In genomic region chr1:38991638-38992449, GRCh38 we compare ENCODE assay signal across 7 cellular contexts. TPM values are rescaled to one million over a fixed set of nuclear protein-coding genes. Genes with fewer than 3 reads are reported as not detected.
DNase-seq lines count a peak whose midpoint lies in the region; ATAC-seq and TF ChIP-seq lines count a peak whose summit lies in the region.

No MANE protein-coding gene starts in this region.

- no peaks in the 10 kb centered on the region for H3K9me3 ChIP-seq in HUES64 (ENCODE audit: insufficient read depth, low read depth, low read length)
- H3K9me3 ChIP-seq in mononuclear cell (ENCODE audit: low read depth, low read length) = no peaks in the 10 kb centered on the region
- H3K9me3 ChIP-seq in suprapubic skin = no peaks in the 10 kb centered on the region

- H3K27me3 ChIP-seq in HUES64 (ENCODE audit: insufficient read depth, low read length) = no peaks in the 10 kb centered on the region
- H3K27me3 ChIP-seq in mononuclear cell (ENCODE audit: insufficient read depth, low read length) = no peaks in the 10 kb centered on the region
- H3K27me3 ChIP-seq in suprapubic skin = no peaks in the 10 kb centered on the region

- H3K9ac ChIP-seq in HUES64 (ENCODE audit: low read depth, low read length) = peak overlapping the region; percentile 99

- H3K4me1 ChIP-seq in HUES64 (ENCODE audit: insufficient read depth, low read length) = peaks cover 39% of the 10 kb centered on the region
- peaks cover 38% of the 10 kb centered on the region for H3K4me1 ChIP-seq in mononuclear cell (ENCODE audit: insufficient read depth, low read length)
- peaks cover 38% of the 10 kb centered on the region for H3K4me1 ChIP-seq in suprapubic skin

- peaks cover 46% of the 10 kb centered on the region for H3K36me3 ChIP-seq in HUES64 (ENCODE audit: insufficient read depth, low read length)
- no peaks in the 10 kb centered on the region for H3K36me3 ChIP-seq in suprapubic skin

- no peak for TF ChIP-seq EP300 in suprapubic skin (IDR thresholded peaks at IDR 0.05)

- peak overlapping the region; percentile 98 for H3K4me3 ChIP-seq in GM08714 (ENCODE audit: low read length)
- H3K4me3 ChIP-seq in HUES64 (ENCODE audit: low read length) = peak overlapping the region; percentile 69
- peak overlapping the region; percentile 98 for H3K4me3 ChIP-seq in epithelial cell of proximal tubule (ENCODE audit: low read depth, low read length)
- H3K4me3 ChIP-seq in mononuclear cell (ENCODE audit: low read length) = peak overlapping the region; percentile 85
- peak overlapping the region; percentile 99 for H3K4me3 ChIP-seq in suprapubic skin

- WGBS in HUES64 = under 1% methylated on average over 32 of the region's 32 CpGs
- WGBS in suprapubic skin = 1% methylated on average over 31 of the region's 32 CpGs

- H3K27ac ChIP-seq in HUES64 (ENCODE audit: low read depth, low read length) = peak overlapping the region; percentile 99
- peak overlapping the region; percentile 86 for H3K27ac ChIP-seq in VCaP
- H3K27ac ChIP-seq in suprapubic skin = peak overlapping the region; percentile 96

- no peak for ATAC-seq in GM18861 (IDR thresholded peaks at IDR 0.05; ENCODE audit: unreplicated experiment)

- TF ChIP-seq CTCF in VCaP (conservative IDR thresholded peaks at IDR 0.05) = no peak
- no peak for TF ChIP-seq CTCF in epithelial cell of proximal tubule (conservative IDR thresholded peaks at IDR 0.05; ENCODE audit: low read depth, low read length)
- TF ChIP-seq CTCF in suprapubic skin (IDR thresholded peaks at IDR 0.05) = no peak

- no peak for TF ChIP-seq POLR2A in suprapubic skin (IDR thresholded peaks at IDR 0.05)

- DNase-seq in epithelial cell of proximal tubule (ENCODE audit: low read depth) (no peak), suprapubic skin (ENCODE audit: low spot score in 2 of 2) (peak in 1 of 2 donors; percentile 77)

RNA-seq across cellular contexts. Expression of gene AKIRIN1, which starts 0.8 kb away (rescaled TPM):
- 148 TPM for polyA plus RNA-seq in HUES64 (2013, experiment 1 of 2)
- polyA plus RNA-seq in HUES64 (2013, experiment 2 of 2) = 142 TPM
- total RNA-seq in epithelial cell of proximal tubule = 33.4 and 48.3 TPM in 2 replicates
- 103 TPM for total RNA-seq in mononuclear cell
- total RNA-seq in suprapubic skin = 10 to 100 TPM; 26.1 to 34.7 (median 30.4) TPM

RNA-seq across cellular contexts. Expression of gene NDUFS5, which starts 34.3 kb away (rescaled TPM):
- 468 TPM for polyA plus RNA-seq in HUES64 (2013, experiment 1 of 2)
- 484 TPM for polyA plus RNA-seq in HUES64 (2013, experiment 2 of 2)
- total RNA-seq in epithelial cell of proximal tubule (525 and 889 TPM in 2 replicates), mononuclear cell (272 TPM), suprapubic skin (100 to 1,000 TPM; 314 to 371 (median 352) TPM)

RNA-seq across cellular contexts. Expression of gene RHBDL2, which starts 50.2 kb away (rescaled TPM):
- not detected for polyA plus RNA-seq in HUES64 (2013, experiment 1 of 2)
- not detected for polyA plus RNA-seq in HUES64 (2013, experiment 2 of 2)
- 0.07 TPM in 1 of 2 replicates, not detected in the other for total RNA-seq in epithelial cell of proximal tubule
- total RNA-seq in mononuclear cell = not detected
- 10 to 100 TPM in 3 of 4 donors, 1 to 10 TPM in 1; 5.9 to 26.6 (median 10.8) TPM for total RNA-seq in suprapubic skin
